ENCODE assay signal across 1 cellular context in genomic region chr1:58881471-58881994, GRCh38.
A peak's percentile ranks its signal among the peaks of the same experiment; 100 is the strongest.
TF ChIP-seq lines count a peak whose summit lies in the region.

No MANE protein-coding gene starts in this region.

TF ChIP-seq in K562, 482 proteins besides CTCF, POLR2A, EP300 and RAD21 (continued from another document and continues in another):
- TF ChIP-seq CLOCK (CRISPR knock-in tag; IDR thresholded peaks at IDR 0.05; ENCODE audit: borderline replicate concordance), result no peak
- no peak for TF ChIP-seq ZNF174 (CRISPR knock-in tag; IDR thresholded peaks at IDR 0.05)
- peak; percentile 68 for TF ChIP-seq BRD9 (IDR thresholded peaks at IDR 0.05; ENCODE audit: low read depth, partially characterized antibody)
- TF ChIP-seq MLX (CRISPR knock-in tag; conservative IDR thresholded peaks at IDR 0.05), result no peak
- TF ChIP-seq ZC3H11A (IDR thresholded peaks at IDR 0.05; ENCODE audit: low read depth, low read length), result no peak
- TF ChIP-seq ZNF134 (CRISPR knock-in tag; conservative IDR thresholded peaks at IDR 0.05), result no peak
- peak; percentile 16; the same call in 1 of the 2 replicates for TF ChIP-seq ERF (CRISPR knock-in tag; IDR thresholded peaks at IDR 0.05)
- TF ChIP-seq PML (IDR thresholded peaks at IDR 0.05; ENCODE audit: low read length), result no peak; the same call in 1 of the 2 replicates
- no peak for TF ChIP-seq STAT5B (CRISPR knock-in tag; IDR thresholded peaks at IDR 0.05)
- TF ChIP-seq CCAR2 (IDR thresholded peaks at IDR 0.05; ENCODE audit: low read depth, low read length), result no peak
- TF ChIP-seq NCOA4 (IDR thresholded peaks at IDR 0.05; ENCODE audit: partially characterized antibody), result no peak
- 0 out of 4 replicates have a peak, but pooled peaks of 1 of the 2 experiments have one; percentile 15 for TF ChIP-seq ZMIZ1 (IDR thresholded peaks at IDR 0.05; ENCODE audit: low read depth in 2 of 2, low read length in 2 of 2)
- TF ChIP-seq SMAD3 (CRISPR knock-in tag; conservative IDR thresholded peaks at IDR 0.05), result no peak
- TF ChIP-seq EGR1 (conservative IDR thresholded peaks at IDR 0.05), result peak; percentile 34
- no peak for TF ChIP-seq ZNF282 (CRISPR knock-in tag; IDR thresholded peaks at IDR 0.05)
- peak; percentile 69 for TF ChIP-seq CUX1 (CRISPR knock-in tag; IDR thresholded peaks at IDR 0.05)
- TF ChIP-seq PHTF2 (CRISPR knock-in tag; IDR thresholded peaks at IDR 0.05), result no peak
- no peak for TF ChIP-seq FOXA1 (IDR thresholded peaks at IDR 0.05; ENCODE audit: borderline replicate concordance)
- TF ChIP-seq ZNF592 (IDR thresholded peaks at IDR 0.05), result peak; percentile 97
- TF ChIP-seq HINFP (tag; conservative IDR thresholded peaks at IDR 0.05; ENCODE audit: low read depth), result 0 out of 2 replicates have a peak, but pooled peaks have one; percentile 33
- no peak for TF ChIP-seq HBP1 (CRISPR knock-in tag; IDR thresholded peaks at IDR 0.05)
- no peak for TF ChIP-seq MTF1 (CRISPR knock-in tag; IDR thresholded peaks at IDR 0.05; ENCODE audit: borderline replicate concordance)
- TF ChIP-seq ZZZ3 (IDR thresholded peaks at IDR 0.05), result no peak
- no peak for TF ChIP-seq KAT2B (IDR thresholded peaks at IDR 0.05; ENCODE audit: low read depth, low read length)
- no peak for TF ChIP-seq SAFB2 (IDR thresholded peaks at IDR 0.05; ENCODE audit: borderline replicate concordance, low read depth, low read length, severe bottlenecking)
- no peak for TF ChIP-seq FOXO4 (CRISPR knock-in tag; IDR thresholded peaks at IDR 0.05)
- no peak for TF ChIP-seq TGIF2 (CRISPR knock-in tag; IDR thresholded peaks at IDR 0.05)
- TF ChIP-seq YBX1 (IDR thresholded peaks at IDR 0.05), result no peak
- TF ChIP-seq RUNX1 (IDR thresholded peaks at IDR 0.05; ENCODE audit: low read depth), result 0 out of 2 replicates have a peak, but pooled peaks have one; percentile 25
- no peak for TF ChIP-seq HOMEZ (CRISPR knock-in tag; IDR thresholded peaks at IDR 0.05)
- TF ChIP-seq CBX1 (IDR thresholded peaks at IDR 0.05; ENCODE audit: low read depth), result no peak
- no peak for TF ChIP-seq MCM7 (IDR thresholded peaks at IDR 0.05)
- no peak for TF ChIP-seq ZNF23 (CRISPR knock-in tag; IDR thresholded peaks at IDR 0.05)
- peak; percentile 55 for TF ChIP-seq MTA2 (IDR thresholded peaks at IDR 0.05; ENCODE audit: low read depth)
- no peak for TF ChIP-seq ZNF436 (CRISPR knock-in tag; IDR thresholded peaks at IDR 0.05)
- peak; percentile 21; the same call in 1 of the 2 replicates for TF ChIP-seq L3MBTL2 (IDR thresholded peaks at IDR 0.05)
